Comparison of ENCODE assay signal across 22 cellular contexts in the genomic region with DNA sequence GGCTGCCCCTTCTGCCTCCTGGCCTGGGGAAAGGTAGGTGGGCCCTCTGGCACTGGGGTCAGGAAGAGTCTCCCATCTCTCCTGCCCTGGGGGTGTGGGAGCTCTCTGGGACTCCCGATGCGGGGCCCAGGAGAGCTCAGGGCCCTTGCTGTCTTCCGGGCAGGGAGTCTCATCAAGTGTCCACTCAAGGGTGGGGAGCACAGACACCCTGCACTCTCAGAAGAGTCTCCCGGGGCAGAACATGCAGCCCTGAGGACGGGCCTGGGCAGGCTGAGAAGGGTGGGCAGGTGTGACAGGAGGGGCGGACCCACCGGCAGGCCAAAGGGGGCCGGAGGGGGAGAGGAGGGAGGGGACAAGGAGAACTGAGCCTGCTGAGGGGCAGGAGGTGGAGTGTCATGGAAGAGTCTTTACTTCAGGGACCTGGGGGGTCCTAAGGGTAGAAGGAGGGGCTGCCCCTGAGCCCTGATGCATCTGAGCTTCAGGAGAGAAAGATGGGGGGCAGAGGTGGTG. TPM values are rescaled to one million over a fixed set of nuclear protein-coding genes. Genes with fewer than 3 reads are reported as not detected.
"Had no signal": no experiment of that assay in that cellular context is flagged by ENCODE, and none has a peak within 500 bp of the region (broad histone marks: within the 10 kb centered on the region; RNA-seq: fewer than 3 reads in every experiment).

No MANE protein-coding gene starts in this region.

- H3K27me3 ChIP-seq: MG63, Peyer's patch had no signal

- H3K27ac ChIP-seq: Peyer's patch, RWPE1 had no signal

- ATAC-seq: activated T-helper 17 cell treated with anti-CD3 and anti-CD28 coated beads, Interleukin-2, amount 50 U/mL, for 72 hours; T-helper 17 cell had no signal

- DNase-seq: activated CD4-positive, alpha-beta memory T cell treated with anti-CD3 and anti-CD28 coated beads for 36 hours; activated CD4-positive, alpha-beta T cell treated with anti-CD3 and anti-CD28 coated beads, Interleukin-2, amount 10 ng/mL, durations not matched to agents 7 days and 5 days; activated CD4-positive, CD25-positive, alpha-beta regulatory T cell; activated CD8-positive, alpha-beta memory T cell treated with anti-CD3 and anti-CD28 coated beads for 24 hours; activated gamma-delta T cell; activated naive CD4-positive, alpha-beta T cell treated with anti-CD3 and anti-CD28 coated beads for 36 hours; activated T-cell treated with anti-CD3 and anti-CD28 coated beads, Interleukin-2, amount 50 U/mL, for 48 hours; amygdala; MV-4-11; NCI-H1105; NCI-H1436 treated with DMSO at 0.1 percent for 48 hours; NCI-H187; NCI-H510A; NCI-H526 treated with DMSO at 0.1 percent for 48 hours; NK-92 treated with Interleukin-12 subunit alpha and Interleukin-12 subunit beta, amount 100 ng/mL, for 24 hours; Peyer's patch; SHP77; T-helper 17 cell; T-helper 9 cell had no signal

- H3K4me3 ChIP-seq: MG63, Peyer's patch had no signal

- H3K36me3 ChIP-seq: MG63, Peyer's patch had no signal

- H3K9me3 ChIP-seq: MG63, Peyer's patch had no signal

RNA-seq across cellular contexts. Expression of gene PKMYT1, which starts 8.4 kb away (rescaled TPM):
- total RNA-seq: T-helper 17 cell had no signal

RNA-seq across cellular contexts. Expression of gene CLDN9, which starts 24.1 kb away (rescaled TPM):
- total RNA-seq: activated CD4-positive, alpha-beta memory T cell treated with anti-CD3 and anti-CD28 coated beads for 36 hours; activated CD4-positive, alpha-beta T cell treated with anti-CD3 and anti-CD28 coated beads, Interleukin-2, amount 10 ng/mL, durations not matched to agents 7 days and 5 days; activated naive CD4-positive, alpha-beta T cell treated with anti-CD3 and anti-CD28 coated beads for 36 hours; T-helper 17 cell had no signal

RNA-seq across cellular contexts. Expression of gene KREMEN2, which starts 24.6 kb away (rescaled TPM):
- total RNA-seq: activated CD4-positive, alpha-beta memory T cell treated with anti-CD3 and anti-CD28 coated beads for 36 hours; activated naive CD4-positive, alpha-beta T cell treated with anti-CD3 and anti-CD28 coated beads for 36 hours; activated T-helper 17 cell treated with anti-CD3 and anti-CD28 coated beads, Interleukin-2, amount 50 U/mL, for 72 hours; T-helper 17 cell had no signal

RNA-seq across cellular contexts. Expression of gene CLDN6, which starts 29.3 kb away (rescaled TPM):
- total RNA-seq: activated CD4-positive, alpha-beta memory T cell treated with anti-CD3 and anti-CD28 coated beads for 36 hours; activated CD4-positive, alpha-beta T cell treated with anti-CD3 and anti-CD28 coated beads, Interleukin-2, amount 10 ng/mL, durations not matched to agents 7 days and 5 days; activated naive CD4-positive, alpha-beta T cell treated with anti-CD3 and anti-CD28 coated beads for 36 hours; activated T-helper 17 cell treated with anti-CD3 and anti-CD28 coated beads, Interleukin-2, amount 50 U/mL, for 72 hours; Peyer's patch; T-helper 17 cell had no signal
